In the genomic region with DNA sequence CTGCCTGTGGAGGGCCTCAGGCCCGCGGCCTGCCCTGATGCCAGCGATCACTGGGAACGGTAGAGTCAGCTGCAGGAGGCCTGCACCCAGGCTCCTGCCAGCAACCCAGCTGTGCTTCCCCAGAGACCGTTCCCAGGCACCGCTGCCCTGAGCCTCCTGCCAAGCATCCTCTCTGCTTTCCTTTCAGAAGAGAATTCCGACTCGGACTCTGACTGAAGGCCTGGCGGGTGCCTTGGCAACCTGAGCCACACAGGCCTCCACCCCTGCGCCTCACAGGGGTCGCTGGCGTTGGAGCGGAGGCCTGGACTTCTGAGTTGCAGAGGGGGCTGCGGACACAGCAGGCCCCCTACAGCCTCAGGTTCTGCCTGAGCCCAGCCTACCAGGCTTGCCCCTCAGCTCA, we compare ENCODE assay signal across 24 cellular contexts. TPM values are rescaled to one million over a fixed set of nuclear protein-coding genes. Genes with fewer than 3 reads are reported as not detected.
"Had no signal": no experiment of that assay in that cellular context is flagged by ENCODE, and none has a peak within 500 bp of the region (broad histone marks: within the 10 kb centered on the region; RNA-seq: fewer than 3 reads in every experiment).

No MANE protein-coding gene starts in this region.

- H3K27me3 ChIP-seq: hepatocyte, right atrium auricular region, vagina had no signal

- H3K36me3 Mint-ChIP-seq: natural killer cell treated with Interleukin-12 subunit alpha and Interleukin-12 subunit beta and Interleukin-15 and Interleukin-18, amount 100 ng/mL, for 72 hours had no signal

- H3K4me3 Mint-ChIP-seq: activated CD8-positive, alpha-beta T cell treated with anti-CD3 and anti-CD28 coated beads for 36 hours; activated naive CD8-positive, alpha-beta T cell treated with anti-CD3 and anti-CD28 coated beads, Interleukin-2, amount 10 ng/mL, durations not matched to agents 7 days and 5 days; activated T-cell treated with anti-CD3 and anti-CD28 coated beads, Interleukin-2, amount 50 U/mL, for 24 hours; dendritic cell treated with granulocyte-macrophage colony-stimulating factor and Interleukin-4, amounts not matched to agents 40 ng/mL and 50 ng/mL, for 4 days; natural killer cell treated with Interleukin-12 subunit alpha and Interleukin-12 subunit beta and Interleukin-15 and Interleukin-18, amount 100 ng/mL, for 72 hours; stimulated activated naive CD8-positive, alpha-beta T cell treated with anti-CD3 and anti-CD28 coated beads, Interleukin-15, Interleukin-2, amounts not matched to agents 100 ng/mL and 50 ng/mL, for 24 hours had no signal

- DNase-seq: activated CD4-positive, alpha-beta T cell treated with anti-CD3 and anti-CD28 coated beads for 48 hours; activated CD4-positive, CD25-positive, alpha-beta regulatory T cell; activated CD8-positive, alpha-beta T cell treated with anti-CD3 and anti-CD28 coated beads for 36 hours; activated naive CD4-positive, alpha-beta T cell treated with Interleukin-2 at 50 U/mL for 16 hours; activated naive CD8-positive, alpha-beta T cell treated with anti-CD3 and anti-CD28 coated beads, Interleukin-2, amount 10 ng/mL, durations not matched to agents 7 days and 5 days; activated T-cell treated with anti-CD3 and anti-CD28 coated beads, Interleukin-2, amount 50 U/mL, for 24 hours; foreskin fibroblast; lower lobe of right lung; stimulated activated CD4-positive, alpha-beta T cell treated with anti-CD3 and anti-CD28 coated beads, Interleukin-15, amount 100 ng/mL, for 24 hours; stimulated activated CD4-positive, alpha-beta T cell treated with anti-CD3 and anti-CD28 coated beads, Interleukin-2, amount 100 ng/mL, for 48 hours; T1000; trophoblast cell had no signal

- ATAC-seq: activated CD8-positive, alpha-beta T cell treated with anti-CD3 and anti-CD28 coated beads for 36 hours; lower lobe of right lung; natural killer cell treated with Interleukin-12 subunit alpha and Interleukin-12 subunit beta and Interleukin-15 and Interleukin-18, amount 100 ng/mL, for 72 hours had no signal

- H3K4me1 ChIP-seq: prostate gland had no signal

- FAIRE-seq: islet of Langerhans had no signal

- H3K27ac Mint-ChIP-seq: activated CD8-positive, alpha-beta T cell treated with anti-CD3 and anti-CD28 coated beads for 36 hours; activated naive CD8-positive, alpha-beta T cell treated with anti-CD3 and anti-CD28 coated beads, Interleukin-2, amount 10 ng/mL, durations not matched to agents 7 days and 5 days; activated T-helper 2 cell treated with anti-CD3 and anti-CD28 coated beads, Interferon-gamma antibody, Interleukin-2, Interleukin-4, amounts not matched to agents 10 μg/mL and 5 μg/mL and 100 μg/mL, durations not matched to agents 14 hours and 24 hours and 36 hours; dendritic cell treated with granulocyte-macrophage colony-stimulating factor and Interleukin-4, amounts not matched to agents 40 ng/mL and 50 ng/mL, for 4 days; natural killer cell treated with Interleukin-12 subunit alpha and Interleukin-12 subunit beta and Interleukin-15 and Interleukin-18, amount 100 ng/mL, for 72 hours; stimulated activated naive CD8-positive, alpha-beta T cell treated with anti-CD3 and anti-CD28 coated beads, Interleukin-15, Interleukin-2, amounts not matched to agents 100 ng/mL and 50 ng/mL, for 24 hours had no signal

- H3K27me3 Mint-ChIP-seq: activated CD8-positive, alpha-beta T cell treated with anti-CD3 and anti-CD28 coated beads for 36 hours; activated naive CD8-positive, alpha-beta T cell treated with anti-CD3 and anti-CD28 coated beads, Interleukin-2, amount 10 ng/mL, durations not matched to agents 7 days and 5 days; activated T-cell treated with anti-CD3 and anti-CD28 coated beads, Interleukin-2, amount 50 U/mL, for 24 hours; dendritic cell treated with granulocyte-macrophage colony-stimulating factor and Interleukin-4, amounts not matched to agents 40 ng/mL and 50 ng/mL, for 4 days; natural killer cell treated with Interleukin-12 subunit alpha and Interleukin-12 subunit beta and Interleukin-15 and Interleukin-18, amount 100 ng/mL, for 72 hours; stimulated activated naive CD8-positive, alpha-beta T cell treated with anti-CD3 and anti-CD28 coated beads, Interleukin-15, Interleukin-2, amounts not matched to agents 100 ng/mL and 50 ng/mL, for 24 hours had no signal

- H3K9me3 ChIP-seq: lower lobe of right lung, prostate gland, right atrium auricular region, vagina had no signal

- H3K9me3 Mint-ChIP-seq: activated CD8-positive, alpha-beta T cell treated with anti-CD3 and anti-CD28 coated beads for 36 hours; activated naive CD8-positive, alpha-beta T cell treated with anti-CD3 and anti-CD28 coated beads, Interleukin-2, amount 10 ng/mL, durations not matched to agents 7 days and 5 days; activated T-cell treated with anti-CD3 and anti-CD28 coated beads, Interleukin-2, amount 50 U/mL, for 24 hours; activated T-helper 2 cell treated with anti-CD3 and anti-CD28 coated beads, Interferon-gamma antibody, Interleukin-2, Interleukin-4, amounts not matched to agents 10 μg/mL and 5 μg/mL and 100 μg/mL, durations not matched to agents 14 hours and 24 hours and 36 hours; dendritic cell treated with granulocyte-macrophage colony-stimulating factor and Interleukin-4, amounts not matched to agents 40 ng/mL and 50 ng/mL, for 4 days; natural killer cell treated with Interleukin-12 subunit alpha and Interleukin-12 subunit beta and Interleukin-15 and Interleukin-18, amount 100 ng/mL, for 72 hours; stimulated activated naive CD8-positive, alpha-beta T cell treated with anti-CD3 and anti-CD28 coated beads, Interleukin-15, Interleukin-2, amounts not matched to agents 100 ng/mL and 50 ng/mL, for 24 hours had no signal

- H3K4me3 ChIP-seq: hepatocyte, lower lobe of right lung, prostate gland, right atrium auricular region, skin epidermis, vagina had no signal

- H3K27ac ChIP-seq: hepatocyte, lower lobe of right lung, prostate gland, right atrium auricular region, skin epidermis, vagina had no signal

RNA-seq across cellular contexts. Expression of a gene that starts 33.2 kb away (rescaled TPM):
- total RNA-seq: cerebellum, glomerular endothelial cell, hepatocyte, right atrium auricular region, vagina had no signal

RNA-seq across cellular contexts. Expression of a gene that starts 46.2 kb away (rescaled TPM):
- total RNA-seq: vagina had no signal
